ENCODE assay signal across 16 cellular contexts in the genomic region with DNA sequence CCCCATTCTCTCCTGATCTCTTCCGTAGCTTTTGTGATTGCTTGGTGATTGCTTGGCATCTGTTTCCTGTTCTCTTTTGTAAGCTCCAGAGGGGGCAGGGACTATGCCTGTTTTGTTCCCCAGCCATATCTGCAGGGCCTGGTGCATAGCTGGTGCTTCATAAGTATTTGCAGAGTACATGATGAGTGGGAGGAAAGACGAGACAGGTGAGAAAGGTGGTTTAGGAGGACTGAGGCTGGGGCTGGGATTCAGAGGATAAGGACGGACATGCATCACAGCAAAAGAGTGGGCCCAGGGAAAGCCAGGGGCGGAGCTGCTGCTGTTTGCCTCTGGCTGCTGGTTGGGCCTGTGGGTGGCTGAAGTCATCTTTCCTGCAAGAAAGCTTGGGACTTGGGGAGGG.
DNase-seq lines count a peak whose midpoint lies in the region; ATAC-seq and TF ChIP-seq lines count a peak whose summit lies in the region.
"Had no signal": no experiment of that assay in that cellular context is flagged by ENCODE, and none has a peak within 500 bp of the region (broad histone marks: within the 10 kb centered on the region; RNA-seq: fewer than 3 reads in every experiment).

No MANE protein-coding gene starts in this region.

- H3K4me2 ChIP-seq in BLaER1, result peak overlapping the region; percentile 64
- H3K4me2 ChIP-seq: hepatocyte had no signal

- H3K27ac ChIP-seq in BLaER1, result no peak overlapping the region
- no peak overlapping the region for H3K27ac ChIP-seq in endodermal cell (ENCODE audit: low read depth, low read length)
- H3K27ac ChIP-seq: hepatocyte, psoas muscle, thoracic aorta had no signal

- H3K9me3 ChIP-seq in BLaER1 (no peaks in the 10 kb centered on the region), endodermal cell (ENCODE audit: control insufficient read depth, low read length) (peaks cover 9% of the 10 kb centered on the region)
- H3K9me3 ChIP-seq: psoas muscle, thoracic aorta had no signal

- no peak for ATAC-seq in HG02973 (IDR thresholded peaks at IDR 0.05; ENCODE audit: unreplicated experiment)
- ATAC-seq: left cardiac atrium, PC-3, psoas muscle, T-cell had no signal

- H3K27me3 ChIP-seq in BLaER1, result no peaks in the 10 kb centered on the region
- no peaks in the 10 kb centered on the region for H3K27me3 ChIP-seq in endodermal cell (ENCODE audit: control insufficient read depth, insufficient read depth, low read length, poor library complexity, severe bottlenecking)
- H3K27me3 ChIP-seq: hepatocyte had no signal

- DNase-seq in Jurkat, Clone E6-1 (ENCODE audit: low read depth, low spot score), result peak; percentile 16
- DNase-seq in NCI-H2107 treated with DMSO at 0.1 percent for 48 hours (lab: John Stamatoyannopoulos, UW; ENCODE audit: unreplicated experiment) (peak; percentile 66), endodermal cell (peak; percentile 71), activated T-cell treated with anti-CD3 and anti-CD28 coated beads for 4 hours (no peak)
- no peak for DNase-seq in stimulated activated CD4-positive, alpha-beta T cell treated with anti-CD3 and anti-CD28 coated beads, Interleukin-15, amount 100 ng/mL, for 24 hours
- DNase-seq in activated naive CD8-positive, alpha-beta T cell treated with anti-CD3 and anti-CD28 coated beads for 36 hours, result no peak
- DNase-seq: activated CD4-positive, alpha-beta T cell treated with anti-CD3 and anti-CD28 coated beads for 4 hours; activated T-cell treated with anti-CD3 and anti-CD28 coated beads, Interleukin-2, amount 50 U/mL, for 24 hours; left cardiac atrium; PC-3; psoas muscle; T-cell had no signal

- H3K27ac Mint-ChIP-seq in endodermal cell, result no peak overlapping the region
- no peak overlapping the region for H3K27ac Mint-ChIP-seq in activated naive CD8-positive, alpha-beta T cell treated with anti-CD3 and anti-CD28 coated beads for 36 hours
- H3K27ac Mint-ChIP-seq: activated T-cell treated with anti-CD3 and anti-CD28 coated beads, Interleukin-2, amount 50 U/mL, for 24 hours; T-cell had no signal

- H3K4me1 ChIP-seq in BLaER1 (peaks cover 31% of the 10 kb centered on the region), endodermal cell (ENCODE audit: control insufficient read depth, insufficient read depth, low read length) (peaks cover 12% of the 10 kb centered on the region)
- H3K4me1 ChIP-seq: psoas muscle had no signal

- WGBS in endodermal cell (ENCODE audit: insufficient coverage in 1 of 2, insufficient read length in 1 of 2), 2 experiments, result 43 to 55% methylated on average over 3 to 4 of the region's 4 CpGs

- H3K36me3 ChIP-seq in BLaER1 (no peaks in the 10 kb centered on the region), endodermal cell (ENCODE audit: control insufficient read depth, insufficient read depth, low read length) (no peaks in the 10 kb centered on the region)
- H3K36me3 ChIP-seq: thoracic aorta had no signal

- H3K4me1 Mint-ChIP-seq in endodermal cell, result peaks cover 26% of the 10 kb centered on the region
- H3K4me1 Mint-ChIP-seq in activated naive CD8-positive, alpha-beta T cell treated with anti-CD3 and anti-CD28 coated beads for 36 hours, result no peaks in the 10 kb centered on the region
- H3K4me1 Mint-ChIP-seq: T-cell had no signal

- peaks cover 31% of the 10 kb centered on the region for H3K27me3 Mint-ChIP-seq in endodermal cell (ENCODE audit: insufficient read depth)
- no peaks in the 10 kb centered on the region for H3K27me3 Mint-ChIP-seq in activated naive CD8-positive, alpha-beta T cell treated with anti-CD3 and anti-CD28 coated beads for 36 hours
- H3K27me3 Mint-ChIP-seq: activated T-cell treated with anti-CD3 and anti-CD28 coated beads, Interleukin-2, amount 50 U/mL, for 24 hours had no signal

- no peak overlapping the region for H3K4me3 Mint-ChIP-seq in endodermal cell
- H3K4me3 Mint-ChIP-seq in activated naive CD8-positive, alpha-beta T cell treated with anti-CD3 and anti-CD28 coated beads for 36 hours, result no peak overlapping the region
- H3K4me3 Mint-ChIP-seq: activated T-cell treated with anti-CD3 and anti-CD28 coated beads, Interleukin-2, amount 50 U/mL, for 24 hours; T-cell had no signal

- H4K20me1 ChIP-seq in BLaER1, result no peaks in the 10 kb centered on the region

- no peak overlapping the region for H3K9ac ChIP-seq in BLaER1
- no peak overlapping the region for H3K9ac ChIP-seq in endodermal cell (ENCODE audit: extremely low read depth, low read length, poor library complexity, severe bottlenecking)

- H3K9me3 Mint-ChIP-seq in endodermal cell, result peaks cover 4% of the 10 kb centered on the region
- no peaks in the 10 kb centered on the region for H3K9me3 Mint-ChIP-seq in activated naive CD8-positive, alpha-beta T cell treated with anti-CD3 and anti-CD28 coated beads for 36 hours
- H3K9me3 Mint-ChIP-seq: activated T-cell treated with anti-CD3 and anti-CD28 coated beads, Interleukin-2, amount 50 U/mL, for 24 hours; T-cell had no signal

- no peaks in the 10 kb centered on the region for H3K36me3 Mint-ChIP-seq in endodermal cell (ENCODE audit: low read depth)
- H3K36me3 Mint-ChIP-seq in activated naive CD8-positive, alpha-beta T cell treated with anti-CD3 and anti-CD28 coated beads for 36 hours, result no peaks in the 10 kb centered on the region
- H3K36me3 Mint-ChIP-seq: T-cell had no signal

- no peak for TF ChIP-seq CTCF in endodermal cell (conservative IDR thresholded peaks at IDR 0.05)

- H3K4me3 ChIP-seq in BLaER1 (no peak overlapping the region), endodermal cell (ENCODE audit: low read length) (no peak overlapping the region)
- H3K4me3 ChIP-seq in Jurkat, Clone E6-1 (ENCODE audit: low read length), result no peak overlapping the region
- H3K4me3 ChIP-seq: hepatocyte, psoas muscle, thoracic aorta had no signal

Comparison
In these comparisons a context has a peak if more than half of its experiments do, and no peak if none do; other contexts are left out.
1. DNase-seq: peak in Jurkat, Clone E6-1 (single experiment), NCI-H2107 treated with DMSO at 0.1 percent for 48 hours (single experiment) and endodermal cell (single experiment); none in activated T-cell treated with anti-CD3 and anti-CD28 coated beads for 4 hours (single experiment), stimulated activated CD4-positive, alpha-beta T cell treated with anti-CD3 and anti-CD28 coated beads, Interleukin-15, amount 100 ng/mL, for 24 hours (single experiment) and activated naive CD8-positive, alpha-beta T cell treated with anti-CD3 and anti-CD28 coated beads for 36 hours (single experiment).